In genomic region chr3:50626406-50626805, GRCh38 we compare ENCODE assay signal across 19 cellular contexts. TPM values are rescaled to one million over a fixed set of nuclear protein-coding genes. Genes with fewer than 3 reads are reported as not detected.
A peak's percentile ranks its signal among the peaks of the same experiment; 100 is the strongest.
DNase-seq lines count a peak whose midpoint lies in the region; ATAC-seq and TF ChIP-seq lines count a peak whose summit lies in the region.
"Had no signal": no experiment of that assay in that cellular context is flagged by ENCODE, and none has a peak within 500 bp of the region (broad histone marks: within the 10 kb centered on the region; RNA-seq: fewer than 3 reads in every experiment).

No MANE protein-coding gene starts in this region.

- no peak overlapping the region; the same call in 1 of the 2 replicates for H3K9ac ChIP-seq in PC-3 (ENCODE audit: low read length)

- BruUV-seq in PC-3 (replicated peaks; lab: Mats Ljungman, UMichigan): no TSS peak

- peaks cover 3% of the 10 kb centered on the region for H3K36me3 ChIP-seq in left ventricle myocardium inferior
- peaks cover 22% of the 10 kb centered on the region for H3K36me3 ChIP-seq in PC-3 (ENCODE audit: low read depth, low read length)
- H3K36me3 ChIP-seq in esophagus squamous epithelium: peaks cover 0 to 5% (median 0%) of the 10 kb centered on the region in 3 donors
- H3K36me3 ChIP-seq in thyroid gland: no peaks in the 10 kb centered on the region
- H3K36me3 ChIP-seq in uterus: no peaks in the 10 kb centered on the region
- H3K36me3 ChIP-seq: right lobe of liver had no signal

- H3K4me3 ChIP-seq in left ventricle myocardium inferior: no peak overlapping the region
- H3K4me3 ChIP-seq in PC-3 (ENCODE audit: low read length): no peak overlapping the region
- H3K4me3 ChIP-seq in esophagus squamous epithelium: no peak overlapping the region
- no peak overlapping the region for H3K4me3 ChIP-seq in thyroid gland (replicated peaks in 1 of 3)
- no peak overlapping the region for H3K4me3 ChIP-seq in uterus
- H3K4me3 ChIP-seq: right lobe of liver had no signal

- H3K27ac ChIP-seq in left ventricle myocardium inferior (replicated peaks) (peak overlapping the region; percentile 98), PC-3 (ENCODE audit: low read length) (peak overlapping the region; percentile 83), esophagus squamous epithelium (peak overlapping the region in 3 of 4 donors; percentile 71 to 79 (median 75)), thyroid gland (peak overlapping the region in 2 of 3 donors; percentile 36 to 48), uterus (no peak overlapping the region)
- H3K27ac ChIP-seq: right lobe of liver had no signal

- no peak for TF ChIP-seq CTCF in left ventricle myocardium inferior (IDR thresholded peaks at IDR 0.05; ENCODE audit: borderline replicate concordance)
- TF ChIP-seq CTCF in PC-3 (conservative IDR thresholded peaks at IDR 0.05; ENCODE audit: low read depth, low read length): no peak
- TF ChIP-seq CTCF in esophagus squamous epithelium (IDR thresholded peaks at IDR 0.05): no peak
- no peak for TF ChIP-seq CTCF in thyroid gland (IDR thresholded peaks at IDR 0.05)
- TF ChIP-seq CTCF in uterus (IDR thresholded peaks at IDR 0.05): no peak

- peaks cover 95% of the 10 kb centered on the region for H3K79me2 ChIP-seq in PC-3 (ENCODE audit: low read length)

- CTCF ChIA-PET in PC-3 (lab: Charles Lee): no interaction called here

- no peak for DNase-seq in left ventricle myocardium inferior
- DNase-seq in cardiac septum (ENCODE audit: low spot score): no peak
- DNase-seq in PC-3: no peak
- no peak for DNase-seq in esophagus squamous epithelium (lab: John Stamatoyannopoulos, UW)
- no peak for DNase-seq in thyroid gland
- no peak for DNase-seq in hypothalamus (lab: John Stamatoyannopoulos, UW)
- no peak for DNase-seq in uterus
- DNase-seq: activated B cell treated with CpG ODN at 0.5 μM for 24 hours; AML-193; amniotic stem cell; central memory CD4-positive, alpha-beta T cell; hippocampal formation; NCI-H187; NCI-H446; NK-92 treated with Interleukin-12 subunit alpha and Interleukin-12 subunit beta, amount 100 ng/mL, for 24 hours; occipital lobe; right lobe of liver; stimulated activated CD4-positive, alpha-beta T cell treated with anti-CD3 and anti-CD28 coated beads, Interleukin-1b, Interleukin-23, amount 100 ng/mL, for 48 hours; T-helper 1 cell had no signal

- H3K9me3 ChIP-seq in left ventricle myocardium inferior (replicated peaks): no peaks in the 10 kb centered on the region
- H3K9me3 ChIP-seq in PC-3 (ENCODE audit: low read length): no peaks in the 10 kb centered on the region
- H3K9me3 ChIP-seq in esophagus squamous epithelium: no peaks in the 10 kb centered on the region
- H3K9me3 ChIP-seq in thyroid gland: no peaks in the 10 kb centered on the region
- H3K9me3 ChIP-seq in uterus: no peaks in the 10 kb centered on the region
- H3K9me3 ChIP-seq: right lobe of liver had no signal

- intact Hi-C loops in left ventricle myocardium inferior (cut with micrococcal nuclease) (no loop called here), cardiac septum (cut with DNase I) (no loop called here), PC-3 (cut with micrococcal nuclease) (no loop called here), esophagus squamous epithelium (cut with DNase I) (no loop called here), thyroid gland (cut with DNase I) (no loop called here), uterus (cut with DNase I; ENCODE audit: low total_unique reads) (no loop called here)

- ATAC-seq in PC-3: no peak
- ATAC-seq: right lobe of liver had no signal

- H3K27me3 ChIP-seq in left ventricle myocardium inferior (ENCODE audit: low read depth): no peaks in the 10 kb centered on the region
- no peaks in the 10 kb centered on the region for H3K27me3 ChIP-seq in PC-3 (ENCODE audit: low read length)
- H3K27me3 ChIP-seq in esophagus squamous epithelium: no peaks in the 10 kb centered on the region
- no peaks in the 10 kb centered on the region for H3K27me3 ChIP-seq in thyroid gland
- no peaks in the 10 kb centered on the region for H3K27me3 ChIP-seq in uterus
- H3K27me3 ChIP-seq: right lobe of liver had no signal

- H4K20me1 ChIP-seq in PC-3 (ENCODE audit: low read length): no peaks in the 10 kb centered on the region

- POLR2A ChIA-PET in PC-3 (lab: Charles Lee; ENCODE audit: unreplicated experiment): no interaction called here

- peak overlapping the region; percentile 58 for H3K4me2 ChIP-seq in PC-3 (ENCODE audit: low read length)

- TF ChIP-seq POLR2A in esophagus squamous epithelium (IDR thresholded peaks at IDR 0.05): no peak
- no peak for TF ChIP-seq POLR2A in thyroid gland (IDR thresholded peaks at IDR 0.05)
- TF ChIP-seq POLR2A in uterus (IDR thresholded peaks at IDR 0.05): no peak

- 94 to 100% methylated on average over 2 to 3 of the region's 3 CpGs for WGBS in esophagus squamous epithelium, 2 donors
- 87 to 94% methylated on average over 3 of the region's 3 CpGs for WGBS in thyroid gland, 2 donors

- no peaks in the 10 kb centered on the region for H3K9me2 ChIP-seq in PC-3 (replicated peaks; ENCODE audit: low read length)

- H3K4me1 ChIP-seq in left ventricle myocardium inferior (peaks cover 100% of the 10 kb centered on the region), PC-3 (ENCODE audit: insufficient read depth, low read length) (peaks cover 92% of the 10 kb centered on the region), esophagus squamous epithelium (peaks cover 57 to 97% (median 58%) of the 10 kb centered on the region in 3 donors), thyroid gland (peaks cover 47 to 62% of the 10 kb centered on the region in 2 donors), uterus (peaks cover 0 to 5% of the 10 kb centered on the region in 2 donors)
- H3K4me1 ChIP-seq: right lobe of liver had no signal

- H2AFZ ChIP-seq in PC-3 (ENCODE audit: low read length): no peak overlapping the region

- H3F3A ChIP-seq in PC-3 (ENCODE audit: low read length, unreplicated experiment): no peaks in the 10 kb centered on the region

RNA-seq across cellular contexts. Expression of gene MAPKAPK3, which starts 9.5 kb away (rescaled TPM):
- 359 TPM for total RNA-seq in left ventricle myocardium inferior
- 266 TPM for total RNA-seq in cardiac septum
- 142 and 174 TPM in 2 replicates for total RNA-seq in PC-3 (2014; rRNA removed)
- total RNA-seq in esophagus squamous epithelium: 10 to 100 TPM; 46.5 to 65.6 (median 52.3) TPM
- 100 to 1,000 TPM in 1 of 4 donors, 10 to 100 TPM in 3; 66.1 to 147 (median 97.5) TPM for total RNA-seq in thyroid gland
- 10 to 100 TPM; 22.0 to 39.1 (median 29.0) TPM for total RNA-seq in uterus

RNA-seq across cellular contexts. Expression of gene CISH, which starts 14.8 kb away (rescaled TPM):
- 16.6 TPM for total RNA-seq in left ventricle myocardium inferior
- total RNA-seq in cardiac septum: 21.1 TPM
- 1.6 and 2.3 TPM in 2 replicates for total RNA-seq in PC-3 (2014; rRNA removed)
- 10 to 100 TPM in 1 of 4 donors, 1 to 10 TPM in 3; 3.1 to 11.1 (median 6.8) TPM for total RNA-seq in esophagus squamous epithelium
- 10 to 100 TPM; 31.0 to 78.1 (median 48.0) TPM for total RNA-seq in thyroid gland
- total RNA-seq in uterus: 10 to 100 TPM in 1 of 4 donors, 1 to 10 TPM in 2, not detected in 1; 2.1 to 12.3 (median 5.6) TPM

RNA-seq across cellular contexts. Expression of gene DOCK3, which starts 48.3 kb away (rescaled TPM):
- total RNA-seq in left ventricle myocardium inferior (3.9 TPM), cardiac septum (6.1 TPM), PC-3 (2014; rRNA removed) (under 0.01 and 0.15 TPM in 2 replicates), esophagus squamous epithelium (1 to 10 TPM in 3 of 4 donors, under 1 TPM in 1; 0.92 to 1.7 (median 1.4) TPM), thyroid gland (10 to 100 TPM; 15.7 to 54.2 (median 21.1) TPM), uterus (1 to 10 TPM in 1 of 4 donors, under 1 TPM in 3; under 0.01 to 1.6 (median 0.46) TPM)

RNA-seq across cellular contexts. Expression of gene HEMK1, which starts 57.1 kb away (rescaled TPM):
- total RNA-seq in left ventricle myocardium inferior (16.1 TPM), cardiac septum (14.4 TPM), PC-3 (2014; rRNA removed) (20.3 and 22.2 TPM in 2 replicates), esophagus squamous epithelium (10 to 100 TPM in 1 of 4 donors, 1 to 10 TPM in 3; 4.4 to 11.8 (median 4.9) TPM), thyroid gland (10 to 100 TPM; 13.9 to 20.8 (median 17.6) TPM), uterus (10 to 100 TPM in 2 of 4 donors, 1 to 10 TPM in 1, under 1 TPM in 1; 0.77 to 26.5 (median 11.4) TPM)

RNA-seq across cellular contexts. Expression of gene C3orf18, which starts 58.9 kb away (rescaled TPM):
- total RNA-seq in left ventricle myocardium inferior (57.2 TPM), cardiac septum (35.7 TPM), PC-3 (2014; rRNA removed) (31.2 and 33.9 TPM in 2 replicates), esophagus squamous epithelium (1 to 10 TPM in 2 of 4 donors, under 1 TPM in 2; 0.15 to 3.2 (median 1.2) TPM), thyroid gland (10 to 100 TPM; 19.6 to 22.0 (median 20.3) TPM), uterus (10 to 100 TPM in 3 of 4 donors, 1 to 10 TPM in 1; 7.1 to 21.0 (median 20.7) TPM)

Comparison
In these comparisons a context has a peak if more than half of its experiments do, and no peak if none do; other contexts are left out.
1. H3K27ac ChIP-seq: peak in left ventricle myocardium inferior (single experiment), PC-3 (single experiment), esophagus squamous epithelium (3 of 4) and thyroid gland (2 of 3); none in uterus (0 of 2).